In genomic region chr6:142171351-142171750, GRCh38 we compare ENCODE assay signal across 20 cellular contexts. TPM values are rescaled to one million over a fixed set of nuclear protein-coding genes. Genes with fewer than 3 reads are reported as not detected.
DNase-seq lines count a peak whose midpoint lies in the region; ATAC-seq and TF ChIP-seq lines count a peak whose summit lies in the region.
"Had no signal": no experiment of that assay in that cellular context is flagged by ENCODE, and none has a peak within 500 bp of the region (broad histone marks: within the 10 kb centered on the region; RNA-seq: fewer than 3 reads in every experiment).

No MANE protein-coding gene starts in this region.

- no peak for TF ChIP-seq POLR2A in gastroesophageal sphincter (IDR thresholded peaks at IDR 0.05)

- CTCF ChIA-PET in activated naive CD4-positive, alpha-beta T cell treated with anti-CD3 and anti-CD28 coated beads for 36 hours (lab: Charles Lee): interaction anchor here (1.6 kb wide), 1 partner anchor 36 kb away, joined by 4 read pairs; no protein-coding TSS in a partner anchor

- H3K4me1 ChIP-seq in mucosa of descending colon (ENCODE audit: low read depth) (no peaks in the 10 kb centered on the region), gastroesophageal sphincter (no peaks in the 10 kb centered on the region)
- H3K4me1 ChIP-seq: BLaER1 had no signal

- H3K4me1 Mint-ChIP-seq in activated naive CD4-positive, alpha-beta T cell treated with anti-CD3 and anti-CD28 coated beads for 36 hours (ENCODE audit: low read depth): no peaks in the 10 kb centered on the region
- H3K4me1 Mint-ChIP-seq: CD14-positive monocyte, GM23338 had no signal

- peaks cover 2% of the 10 kb centered on the region for H3K9me3 Mint-ChIP-seq in activated naive CD4-positive, alpha-beta T cell treated with anti-CD3 and anti-CD28 coated beads for 36 hours
- H3K9me3 Mint-ChIP-seq: GM23338 had no signal

- no peak for TF ChIP-seq CTCF in mucosa of descending colon (IDR thresholded peaks at IDR 0.05)
- TF ChIP-seq CTCF in gastroesophageal sphincter (IDR thresholded peaks at IDR 0.05): no peak

- no peak overlapping the region for H3K27ac Mint-ChIP-seq in activated naive CD4-positive, alpha-beta T cell treated with anti-CD3 and anti-CD28 coated beads for 36 hours
- H3K27ac Mint-ChIP-seq: CD14-positive monocyte; CD4-positive, alpha-beta memory T cell; GM23338 had no signal

- H3K27me3 ChIP-seq in gastroesophageal sphincter: no peaks in the 10 kb centered on the region
- H3K27me3 ChIP-seq: BLaER1 had no signal

- H3K9me3 ChIP-seq in mucosa of descending colon: no peaks in the 10 kb centered on the region
- H3K9me3 ChIP-seq in gastroesophageal sphincter: no peaks in the 10 kb centered on the region
- H3K9me3 ChIP-seq: BLaER1 had no signal

- intact Hi-C loops in left colon (cut with DNase I, micrococcal nuclease): no loop called here
- intact Hi-C loops in mucosa of descending colon (cut with DNase I, micrococcal nuclease): no loop called here
- intact Hi-C loops in activated naive CD4-positive, alpha-beta T cell treated with anti-CD3 and anti-CD28 coated beads for 36 hours (cut with micrococcal nuclease): no loop called here

- DNase-seq in DMS53 treated with DMSO at 0.1 percent for 48 hours (lab: John Stamatoyannopoulos, UW; ENCODE audit: unreplicated experiment) (peak; percentile 10), left colon (no peak), mucosa of descending colon (no peak), NCI-H1436 treated with DMSO at 0.1 percent for 48 hours (lab: John Stamatoyannopoulos, UW) (no peak)
- no peak for DNase-seq in activated naive CD4-positive, alpha-beta T cell treated with anti-CD3 and anti-CD28 coated beads for 36 hours
- DNase-seq: CD4-positive, alpha-beta memory T cell; DMS153; DND-41; EL; HCEC 1CT; IMR-90; KBM-7 had no signal

- no peak for TF ChIP-seq EP300 in gastroesophageal sphincter (IDR thresholded peaks at IDR 0.05)

- ATAC-seq in left colon: peak; percentile 52
- peak; percentile 24 for ATAC-seq in mucosa of descending colon
- ATAC-seq in gastroesophageal sphincter: no peak
- ATAC-seq: GM12878, GM23338 had no signal

- no peaks in the 10 kb centered on the region for H3K27me3 Mint-ChIP-seq in activated naive CD4-positive, alpha-beta T cell treated with anti-CD3 and anti-CD28 coated beads for 36 hours (ENCODE audit: low read depth)
- H3K27me3 Mint-ChIP-seq: CD4-positive, alpha-beta memory T cell had no signal

- no peak overlapping the region for H3K4me3 ChIP-seq in mucosa of descending colon
- H3K4me3 ChIP-seq in gastroesophageal sphincter: no peak overlapping the region
- H3K4me3 ChIP-seq: BLaER1, GM12878, GM23338 had no signal

- H3K4me3 Mint-ChIP-seq in activated naive CD4-positive, alpha-beta T cell treated with anti-CD3 and anti-CD28 coated beads for 36 hours: no peak overlapping the region
- H3K4me3 Mint-ChIP-seq: CD14-positive monocyte; CD4-positive, alpha-beta memory T cell; GM23338 had no signal

- H3K36me3 Mint-ChIP-seq in activated naive CD4-positive, alpha-beta T cell treated with anti-CD3 and anti-CD28 coated beads for 36 hours (ENCODE audit: low read depth): peaks cover 49% of the 10 kb centered on the region

- H3K36me3 ChIP-seq in mucosa of descending colon (ENCODE audit: low read depth): no peaks in the 10 kb centered on the region
- H3K36me3 ChIP-seq in gastroesophageal sphincter: peaks cover 0 to 87% of the 10 kb centered on the region in 2 donors

- H3K27ac ChIP-seq in gastroesophageal sphincter: no peak overlapping the region
- H3K27ac ChIP-seq: BLaER1 had no signal

RNA-seq across cellular contexts. Expression of gene VTA1, which starts 24.3 kb away (rescaled TPM):
- 10 to 100 TPM; 48.9 to 52.0 TPM for total RNA-seq in left colon
- 10 to 100 TPM; 38.9 to 51.1 (median 44.9) TPM for total RNA-seq in mucosa of descending colon
- 10 to 100 TPM; 32.4 to 47.2 (median 37.4) TPM for total RNA-seq in gastroesophageal sphincter
- total RNA-seq in activated naive CD4-positive, alpha-beta T cell treated with anti-CD3 and anti-CD28 coated beads for 36 hours: 10 to 100 TPM; 54.7 to 57.3 TPM

RNA-seq across cellular contexts. Expression of gene NMBR, which starts 24.4 kb away (rescaled TPM):
- total RNA-seq in left colon (not detected), mucosa of descending colon (not detected), gastroesophageal sphincter (not detected)
- not detected for total RNA-seq in activated naive CD4-positive, alpha-beta T cell treated with anti-CD3 and anti-CD28 coated beads for 36 hours
- total RNA-seq: A673; CD4-positive, alpha-beta memory T cell; G401; GM12878; GM23338; HT1080; IMR-90 had no signal

RNA-seq across cellular contexts. Expression of gene GJE1, which starts 38.6 kb away (rescaled TPM):
- total RNA-seq in left colon (not detected), mucosa of descending colon (not detected), gastroesophageal sphincter (not detected)
- total RNA-seq in activated naive CD4-positive, alpha-beta T cell treated with anti-CD3 and anti-CD28 coated beads for 36 hours: not detected
- total RNA-seq: A673; CD4-positive, alpha-beta memory T cell; G401; GM12878; GM23338; HT1080; IMR-90 had no signal
